ENCODE assay signal across 9 cellular contexts in genomic region chr3:169846458-169847193, GRCh38. TPM values are rescaled to one million over a fixed set of nuclear protein-coding genes. Genes with fewer than 3 reads are reported as not detected.
A peak's percentile ranks its signal among the peaks of the same experiment; 100 is the strongest.
DNase-seq lines count a peak whose midpoint lies in the region; ATAC-seq and TF ChIP-seq lines count a peak whose summit lies in the region.
"Had no signal": no experiment of that assay in that cellular context is flagged by ENCODE, and none has a peak within 500 bp of the region (broad histone marks: within the 10 kb centered on the region; RNA-seq: fewer than 3 reads in every experiment).

No MANE protein-coding gene starts in this region.

- H4K91ac ChIP-seq in mesenchymal stem cell (ENCODE audit: low read length) = no peak overlapping the region

- H3K79me1 ChIP-seq in mesenchymal stem cell (replicated peaks; ENCODE audit: low read length, poor library complexity, severe bottlenecking) = no peaks in the 10 kb centered on the region

- no peak overlapping the region for H3K23ac ChIP-seq in mesenchymal stem cell (ENCODE audit: low read length in 2 of 2)

- H3K14ac ChIP-seq in mesenchymal stem cell (ENCODE audit: low read length in 2 of 2) = no peak overlapping the region

- no peaks in the 10 kb centered on the region for H3K9me3 ChIP-seq in mesenchymal stem cell (ENCODE audit: control insufficient read depth, low read length)
- no peaks in the 10 kb centered on the region for H3K9me3 ChIP-seq in Caco-2
- no peaks in the 10 kb centered on the region for H3K9me3 ChIP-seq in endodermal cell (ENCODE audit: control insufficient read depth, low read length)

- H3K27me3 ChIP-seq in mesenchymal stem cell (ENCODE audit: control insufficient read depth in 1 of 2, insufficient read depth in 1 of 2, low read length in 2 of 2) (peaks cover 0 to 3% of the 10 kb centered on the region in 2 experiments), Caco-2 (replicated peaks; ENCODE audit: control insufficient read depth, insufficient read depth, low read length) (no peaks in the 10 kb centered on the region; the same call in 1 of the 2 replicates), endodermal cell (ENCODE audit: control insufficient read depth, insufficient read depth, low read length, poor library complexity, severe bottlenecking) (no peaks in the 10 kb centered on the region)
- H3K27me3 ChIP-seq: hepatocyte had no signal

- no TSS peak for BruUV-seq in Caco-2 (replicated peaks; lab: Mats Ljungman, UMichigan)

- H2BK12ac ChIP-seq in mesenchymal stem cell (ENCODE audit: low read length in 2 of 2) = no peak overlapping the region

- POLR2A ChIA-PET in Caco-2 (lab: Charles Lee) = no interaction called here

- H3K27ac ChIP-seq in mesenchymal stem cell (ENCODE audit: low read length, poor library complexity, severe bottlenecking) (no peak overlapping the region), endodermal cell (ENCODE audit: low read depth, low read length) (no peak overlapping the region)
- H3K27ac ChIP-seq: hepatocyte had no signal

- no peak overlapping the region for H4K8ac ChIP-seq in mesenchymal stem cell (ENCODE audit: low read length)

- intact Hi-C loops in Caco-2 (cut with micrococcal nuclease; ENCODE audit: unreplicated experiment) = no loop called here

- no peak overlapping the region for H3K4me2 ChIP-seq in mesenchymal stem cell (ENCODE audit: low read length, poor library complexity, severe bottlenecking)
- H3K4me2 ChIP-seq: hepatocyte had no signal

- H3K4me3 Mint-ChIP-seq in HFFc6 (peak overlapping the region; percentile 15), Caco-2 (ENCODE audit: unreplicated experiment) (no peak overlapping the region), endodermal cell (no peak overlapping the region)
- no peak overlapping the region for H3K4me3 Mint-ChIP-seq in effector memory CD8-positive, alpha-beta T cell

- H3K4me3 ChIP-seq in mesenchymal stem cell (ENCODE audit: insufficient read depth in 1 of 2, low read depth in 1 of 2, low read length in 2 of 2) (no peak overlapping the region), Caco-2 (ENCODE audit: low read depth, low read length) (no peak overlapping the region), endodermal cell (ENCODE audit: low read length) (no peak overlapping the region)
- H3K4me3 ChIP-seq: hepatocyte had no signal

- no peaks in the 10 kb centered on the region for H3K36me3 Mint-ChIP-seq in HFFc6 (ENCODE audit: low read depth)
- no peaks in the 10 kb centered on the region for H3K36me3 Mint-ChIP-seq in Caco-2 (ENCODE audit: insufficient read depth, unreplicated experiment)
- peaks cover 4% of the 10 kb centered on the region for H3K36me3 Mint-ChIP-seq in effector memory CD8-positive, alpha-beta T cell (ENCODE audit: insufficient read depth)
- H3K36me3 Mint-ChIP-seq in endodermal cell (ENCODE audit: low read depth) = no peaks in the 10 kb centered on the region

- no peak for TF ChIP-seq CTCF in HFFc6 (IDR thresholded peaks at IDR 0.05)
- TF ChIP-seq CTCF in Caco-2 (IDR thresholded peaks at IDR 0.05; ENCODE audit: insufficient read depth in 1 of 2, low read depth in 1 of 2, low read length in 1 of 2, severe bottlenecking in 1 of 2, unreplicated experiment in 1 of 2) = no peak
- TF ChIP-seq CTCF in endodermal cell (conservative IDR thresholded peaks at IDR 0.05) = no peak

- H2BK5ac ChIP-seq in mesenchymal stem cell (ENCODE audit: low read depth, low read length, poor library complexity, severe bottlenecking) = no peak overlapping the region

- no peak overlapping the region for H2BK15ac ChIP-seq in mesenchymal stem cell (ENCODE audit: low read depth, poor library complexity, severe bottlenecking)

- no peak overlapping the region for H3K4ac ChIP-seq in mesenchymal stem cell (ENCODE audit: low read depth in 1 of 2, low read length in 2 of 2)

- CTCF ChIA-PET in Caco-2 (lab: Charles Lee) = no interaction called here

- H3K9me3 Mint-ChIP-seq in HFFc6 = no peaks in the 10 kb centered on the region
- no peaks in the 10 kb centered on the region for H3K9me3 Mint-ChIP-seq in Caco-2 (ENCODE audit: unreplicated experiment)
- no peaks in the 10 kb centered on the region for H3K9me3 Mint-ChIP-seq in effector memory CD8-positive, alpha-beta T cell
- no peaks in the 10 kb centered on the region for H3K9me3 Mint-ChIP-seq in endodermal cell

- H2AK5ac ChIP-seq in mesenchymal stem cell (ENCODE audit: low read length, severe bottlenecking) = no peak overlapping the region

- 86% methylated on average over 9 of the region's 11 CpGs for WGBS in mesenchymal stem cell
- WGBS in endodermal cell (ENCODE audit: insufficient coverage in 1 of 2, insufficient read length in 1 of 2), 2 experiments = 92 to 94% methylated on average over 8 to 11 of the region's 11 CpGs

- no peaks in the 10 kb centered on the region for H3K36me3 ChIP-seq in mesenchymal stem cell (ENCODE audit: control insufficient read depth in 1 of 2, insufficient read depth in 2 of 2, low read depth in 1 of 2, low read length in 2 of 2)
- H3K36me3 ChIP-seq in Caco-2 (ENCODE audit: control insufficient read depth, insufficient read depth, low read length) = no peaks in the 10 kb centered on the region
- H3K36me3 ChIP-seq in endodermal cell (ENCODE audit: control insufficient read depth, insufficient read depth, low read length) = no peaks in the 10 kb centered on the region

- H3K27ac Mint-ChIP-seq in HFFc6 = peak overlapping the region; percentile 17
- no peak overlapping the region for H3K27ac Mint-ChIP-seq in Caco-2 (ENCODE audit: unreplicated experiment)
- H3K27ac Mint-ChIP-seq in effector memory CD8-positive, alpha-beta T cell = no peak overlapping the region
- no peak overlapping the region for H3K27ac Mint-ChIP-seq in endodermal cell

- peak; percentile 82 for DNase-seq in HFFc6
- DNase-seq in M059J (ENCODE audit: low read depth) = peak; percentile 95
- peak; percentile 14 for DNase-seq in mesenchymal stem cell
- no peak for DNase-seq in Caco-2
- DNase-seq in NCI-H1092 treated with DMSO at 0.1 percent for 48 hours (lab: John Stamatoyannopoulos, UW) = no peak
- no peak for DNase-seq in effector memory CD8-positive, alpha-beta T cell
- no peak for DNase-seq in endodermal cell

- H3K27me3 Mint-ChIP-seq in HFFc6 (ENCODE audit: insufficient read depth) = peaks cover 2% of the 10 kb centered on the region; the same call in 1 of the 2 replicates
- no peaks in the 10 kb centered on the region for H3K27me3 Mint-ChIP-seq in Caco-2 (ENCODE audit: insufficient read depth, unreplicated experiment)
- H3K27me3 Mint-ChIP-seq in effector memory CD8-positive, alpha-beta T cell = peaks cover 12 to 24% of the 10 kb centered on the region in 2 donors
- H3K27me3 Mint-ChIP-seq in endodermal cell (ENCODE audit: insufficient read depth) = no peaks in the 10 kb centered on the region

- H3K4me1 ChIP-seq in mesenchymal stem cell (ENCODE audit: control insufficient read depth, insufficient read depth, low read depth, low read length) = peaks cover 7% of the 10 kb centered on the region
- H3K4me1 ChIP-seq in Caco-2 = no peaks in the 10 kb centered on the region
- no peaks in the 10 kb centered on the region for H3K4me1 ChIP-seq in endodermal cell (ENCODE audit: control insufficient read depth, insufficient read depth, low read length)

- ATAC-seq in GM18502 (IDR thresholded peaks at IDR 0.05; ENCODE audit: poor library complexity, unreplicated experiment) = peak; percentile 98
- no peak for ATAC-seq in effector memory CD8-positive, alpha-beta T cell (replicated peaks)

- H3K18ac ChIP-seq in mesenchymal stem cell (ENCODE audit: low read depth in 1 of 2, low read length in 2 of 2) = no peak overlapping the region

- no peak overlapping the region for H2AFZ ChIP-seq in mesenchymal stem cell (ENCODE audit: low read depth, low read length)
- H2AFZ ChIP-seq: hepatocyte had no signal

- H2BK120ac ChIP-seq in mesenchymal stem cell (ENCODE audit: low read depth, low read length) = no peak overlapping the region

- H3K9ac ChIP-seq in mesenchymal stem cell (ENCODE audit: low read length) (no peak overlapping the region), endodermal cell (ENCODE audit: extremely low read depth, low read length, poor library complexity, severe bottlenecking) (no peak overlapping the region)

- H3K4me1 Mint-ChIP-seq in HFFc6 (ENCODE audit: low read depth) (peaks cover 22% of the 10 kb centered on the region), Caco-2 (ENCODE audit: low read depth, unreplicated experiment) (no peaks in the 10 kb centered on the region), endodermal cell (peaks cover 2% of the 10 kb centered on the region)
- no peaks in the 10 kb centered on the region for H3K4me1 Mint-ChIP-seq in effector memory CD8-positive, alpha-beta T cell (ENCODE audit: low read depth in 2 of 2)

RNA-seq across cellular contexts. Expression of gene LRRC31, which starts 23.1 kb away (rescaled TPM):
- not detected for total RNA-seq in HFFc6 (2021; fragmentation: NEBNext Ultra II Directional; extraction: Animal tissue kit (Norgen Biotek cat#: 25700))
- total RNA-seq in M059J (2014; rRNA removed; shearing (Covaris generic)) = not detected in 2 replicates
- polyA plus RNA-seq in mesenchymal stem cell (2013, experiment 1 of 2) = not detected
- polyA plus RNA-seq in mesenchymal stem cell (2013, experiment 2 of 2) = not detected
- total RNA-seq in Caco-2 (2022) (0.64 and 0.70 TPM in 2 replicates), endodermal cell (not detected)
- not detected for polyA plus RNA-seq in endodermal cell (2013, experiment 1 of 2)
- polyA plus RNA-seq in endodermal cell (2013, experiment 2 of 2) = not detected

RNA-seq across cellular contexts. Expression of gene LRRC34, which starts 33.9 kb away (rescaled TPM):
- total RNA-seq in HFFc6 (2021; fragmentation: NEBNext Ultra II Directional; extraction: Animal tissue kit (Norgen Biotek cat#: 25700)) = 1 to 10 TPM in 3 of 6 experiments, under 1 TPM in 3; 0.59 to 1.5 (median 0.94) TPM
- total RNA-seq in M059J (2014; rRNA removed; shearing (Covaris generic)) = 0.71 and 1.6 TPM in 2 replicates
- 1.1 TPM for polyA plus RNA-seq in mesenchymal stem cell (2013, experiment 1 of 2)
- polyA plus RNA-seq in mesenchymal stem cell (2013, experiment 2 of 2) = 1.2 TPM
- total RNA-seq in Caco-2 (2022) (not detected in 2 replicates), endodermal cell (10 to 100 TPM in 1 of 2 donors, 1 to 10 TPM in 1; 5.6 to 11.3 TPM)
- 3.5 TPM for polyA plus RNA-seq in endodermal cell (2013, experiment 1 of 2)
- polyA plus RNA-seq in endodermal cell (2013, experiment 2 of 2) = 4.3 TPM

RNA-seq across cellular contexts. Expression of gene LRRIQ4, which starts 34.0 kb away (rescaled TPM):
- not detected for total RNA-seq in HFFc6 (2021; fragmentation: NEBNext Ultra II Directional; extraction: Animal tissue kit (Norgen Biotek cat#: 25700))
- not detected in 2 replicates for total RNA-seq in M059J (2014; rRNA removed; shearing (Covaris generic))
- 0.04 TPM for polyA plus RNA-seq in mesenchymal stem cell (2013, experiment 1 of 2)
- polyA plus RNA-seq in mesenchymal stem cell (2013, experiment 2 of 2) = not detected
- not detected in 2 replicates for total RNA-seq in Caco-2 (2022)
- not detected for total RNA-seq in endodermal cell
- not detected for polyA plus RNA-seq in endodermal cell (2013, experiment 1 of 2)
- not detected for polyA plus RNA-seq in endodermal cell (2013, experiment 2 of 2)
- total RNA-seq: hepatocyte had no signal
- polyA plus RNA-seq: hepatocyte had no signal

Comparison
In these comparisons a context has a peak if more than half of its experiments do, and no peak if none do; other contexts are left out.
1. DNase-seq: peak in HFFc6 (single experiment), M059J (single experiment) and mesenchymal stem cell (single experiment); none in Caco-2 (0 of 2), NCI-H1092 treated with DMSO at 0.1 percent for 48 hours (single experiment), effector memory CD8-positive, alpha-beta T cell (0 of 3) and endodermal cell (single experiment).